In genomic region chr1:151828931-151829330, GRCh38 we compare ENCODE assay signal across 9 cellular contexts. TPM values are rescaled to one million over a fixed set of nuclear protein-coding genes. Genes with fewer than 3 reads are reported as not detected.
A peak's percentile ranks its signal among the peaks of the same experiment; 100 is the strongest.
DNase-seq lines count a peak whose midpoint lies in the region; ATAC-seq lines count a peak whose summit lies in the region.
"Had no signal": no experiment of that assay in that cellular context is flagged by ENCODE, and none has a peak within 500 bp of the region (broad histone marks: within the 10 kb centered on the region; RNA-seq: fewer than 3 reads in every experiment).

No MANE protein-coding gene starts in this region.

- DNase-seq in DMS79 treated with DMSO at 0.1 percent for 48 hours (lab: John Stamatoyannopoulos, UW) (peak; percentile 64), Kasumi-1 (lab: John Stamatoyannopoulos, UW) (peak; percentile 95 to 97), astrocyte of the hippocampus (ENCODE audit: low read depth, low spot score) (peak; percentile 75), mesendoderm (peak; percentile 91), activated gamma-delta T cell treated with Interleukin-2 at 50 U/mL for 16 hours (no peak), SKM-1 (lab: John Stamatoyannopoulos, UW; ENCODE audit: unreplicated experiment) (no peak)
- no peak for DNase-seq in stimulated activated CD4-positive, alpha-beta T cell treated with anti-CD3 and anti-CD28 coated beads, Interleukin-1b, Interleukin-23, amount 100 ng/mL, for 48 hours
- DNase-seq: erythroblast had no signal

- no peaks in the 10 kb centered on the region for H3K27me3 ChIP-seq in mesendoderm (ENCODE audit: insufficient read depth, low read length, poor library complexity)

- H3K4me3 ChIP-seq in mesendoderm (ENCODE audit: low read length) = no peak overlapping the region

- peak overlapping the region; percentile 26 for H3K27ac ChIP-seq in mesendoderm (ENCODE audit: low read depth, low read length)

- no peak for ATAC-seq in HG02884 (IDR thresholded peaks at IDR 0.05; ENCODE audit: unreplicated experiment)

- H2BK15ac ChIP-seq in mesendoderm (replicated peaks; ENCODE audit: low read depth) = no peak overlapping the region

- no peak overlapping the region for H4K5ac ChIP-seq in mesendoderm (ENCODE audit: low read length)

- H3K79me2 ChIP-seq in mesendoderm (ENCODE audit: control insufficient read depth, insufficient read depth, low read length) = no peaks in the 10 kb centered on the region

- no peak overlapping the region for H4K8ac ChIP-seq in mesendoderm (ENCODE audit: low read depth, low read length)

- H3K79me1 ChIP-seq in mesendoderm (ENCODE audit: low read length) = no peaks in the 10 kb centered on the region

- peak overlapping the region; percentile 42 for H3K9ac ChIP-seq in mesendoderm (ENCODE audit: low read length)

- H2BK5ac ChIP-seq in mesendoderm (ENCODE audit: low read length) = peak overlapping the region; percentile 12

- H2BK120ac ChIP-seq in mesendoderm (ENCODE audit: low read depth, low read length) = no peak overlapping the region

- peak overlapping the region; percentile 75 for H3K56ac ChIP-seq in mesendoderm (ENCODE audit: low read length)

- H3K4me1 ChIP-seq in mesendoderm (ENCODE audit: control insufficient read depth, low read depth, low read length) = peaks cover 32% of the 10 kb centered on the region

- H3K4ac ChIP-seq in mesendoderm (ENCODE audit: low read depth, low read length) = no peak overlapping the region

- no peak overlapping the region for H3K23ac ChIP-seq in mesendoderm (ENCODE audit: low read length)

- no peak overlapping the region for H2AK5ac ChIP-seq in mesendoderm (ENCODE audit: low read length)

- H3K36me3 ChIP-seq in mesendoderm (ENCODE audit: control insufficient read depth, insufficient read depth, low read length) = no peaks in the 10 kb centered on the region

- no CpG with 5 or more reads among the region's 11 CpGs for WGBS in mesendoderm (ENCODE audit: extremely low coverage, insufficient coverage, low lambda C conversion rate)

- H3K4me2 ChIP-seq in mesendoderm (ENCODE audit: low read length) = peak overlapping the region; percentile 13

- no peak overlapping the region for H3K18ac ChIP-seq in mesendoderm (ENCODE audit: low read length)

RNA-seq across cellular contexts. Expression of gene RORC, which starts 2.7 kb away (rescaled TPM):
- polyA plus RNA-seq in mesendoderm (2013, experiment 1 of 2) = 0.25 TPM
- polyA plus RNA-seq in mesendoderm (2013, experiment 2 of 2) = 0.25 TPM

RNA-seq across cellular contexts. Expression of gene C2CD4D, which starts 10.7 kb away (rescaled TPM):
- 0.63 TPM for polyA plus RNA-seq in mesendoderm (2013, experiment 1 of 2)
- polyA plus RNA-seq in mesendoderm (2013, experiment 2 of 2) = 0.55 TPM

RNA-seq across cellular contexts. Expression of gene LINGO4, which starts 23.7 kb away (rescaled TPM):
- polyA plus RNA-seq in mesendoderm (2013, experiment 1 of 2) = not detected
- 0.01 TPM for polyA plus RNA-seq in mesendoderm (2013, experiment 2 of 2)

RNA-seq across cellular contexts. Expression of gene THEM5, which starts 24.6 kb away (rescaled TPM):
- polyA plus RNA-seq in mesendoderm (2013, experiment 1 of 2) = not detected
- polyA plus RNA-seq in mesendoderm (2013, experiment 2 of 2) = not detected

RNA-seq across cellular contexts. Expression of gene TDRKH, which starts 38.6 kb away (rescaled TPM):
- polyA plus RNA-seq in mesendoderm (2013, experiment 1 of 2) = 11.8 TPM
- polyA plus RNA-seq in mesendoderm (2013, experiment 2 of 2) = 11.6 TPM

Comparison
In these comparisons a context has a peak if more than half of its experiments do, and no peak if none do; other contexts are left out.
1. DNase-seq: peak in DMS79 treated with DMSO at 0.1 percent for 48 hours (single experiment), Kasumi-1 (2 of 2), astrocyte of the hippocampus (single experiment) and mesendoderm (single experiment); none in stimulated activated CD4-positive, alpha-beta T cell treated with anti-CD3 and anti-CD28 coated beads, Interleukin-1b, Interleukin-23, amount 100 ng/mL, for 48 hours (single experiment), activated gamma-delta T cell treated with Interleukin-2 at 50 U/mL for 16 hours (single experiment) and SKM-1 (single experiment).